Comparison of ENCODE assay signal across 28 cellular contexts in the genomic region with DNA sequence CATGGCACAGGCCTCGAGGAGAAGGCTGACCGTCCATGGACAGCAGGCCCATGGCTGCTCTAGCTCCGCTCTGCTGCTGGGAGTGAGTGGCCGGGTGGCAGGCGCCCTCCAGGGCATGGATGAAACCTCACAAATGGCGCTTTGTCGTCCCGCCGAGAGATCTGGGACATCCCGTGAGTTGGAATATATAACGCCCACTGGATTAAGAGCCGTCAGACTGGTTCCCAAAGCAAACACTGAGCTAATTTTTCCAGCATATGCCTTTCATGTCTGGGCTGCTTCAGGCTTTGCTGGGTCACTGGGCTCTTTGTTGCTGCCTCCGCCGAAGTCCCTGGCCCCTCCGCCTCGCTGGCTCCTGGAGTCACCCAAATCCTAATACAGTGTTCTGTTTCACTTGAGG.
"Had no signal": no experiment of that assay in that cellular context is flagged by ENCODE, and none has a peak within 500 bp of the region (broad histone marks: within the 10 kb centered on the region; RNA-seq: fewer than 3 reads in every experiment).

No MANE protein-coding gene starts in this region.

- H3K4me3 Mint-ChIP-seq: activated CD4-positive, alpha-beta T cell treated with anti-CD3 and anti-CD28 coated beads, Interleukin-2, amount 10 ng/mL, durations not matched to agents 24 days and 14 days; activated CD8-positive, alpha-beta memory T cell treated with anti-CD3 and anti-CD28 coated beads, Interleukin-2, amount 10 ng/mL, durations not matched to agents 7 days and 5 days; activated CD8-positive, alpha-beta T cell treated with anti-CD3 and anti-CD28 coated beads for 36 hours; activated naive CD4-positive, alpha-beta T cell treated with anti-CD3 and anti-CD28 coated beads, Interleukin-2, amount 10 ng/mL, durations not matched to agents 7 days and 5 days; immature natural killer cell; mesothelial cell of epicardium; naive thymus-derived CD8-positive, alpha-beta T cell; stimulated activated naive B cell treated with anti-CD40 and anti-IgM and Interleukin-4, amounts not matched to agents 10 μg/mL and 1 μg/mL and 100 μg/mL, for 72 hours; T-helper 1 cell treated with Interleukin-12 subunit alpha and Interleukin-12 subunit beta and Interleukin-4 antibody, amounts not matched to agents 30 μg/mL and 1 μg/mL, for 36 hours had no signal

- H3K9me3 Mint-ChIP-seq: activated CD4-positive, alpha-beta T cell treated with anti-CD3 and anti-CD28 coated beads, Interleukin-2, amount 10 ng/mL, durations not matched to agents 24 days and 14 days; immature natural killer cell; mesothelial cell of epicardium; naive thymus-derived CD8-positive, alpha-beta T cell; T-helper 1 cell treated with Interleukin-12 subunit alpha and Interleukin-12 subunit beta and Interleukin-4 antibody, amounts not matched to agents 30 μg/mL and 1 μg/mL, for 36 hours had no signal

- H3K4me3 ChIP-seq: coronary artery, pancreas, right lobe of liver, skin epidermis, testis, uterus had no signal

- H3K27ac Mint-ChIP-seq: activated CD4-positive, alpha-beta T cell treated with anti-CD3 and anti-CD28 coated beads, Interleukin-2, amount 10 ng/mL, durations not matched to agents 24 days and 14 days; activated CD8-positive, alpha-beta memory T cell treated with anti-CD3 and anti-CD28 coated beads, Interleukin-2, amount 10 ng/mL, durations not matched to agents 7 days and 5 days; activated CD8-positive, alpha-beta T cell treated with anti-CD3 and anti-CD28 coated beads for 36 hours; activated naive CD4-positive, alpha-beta T cell treated with anti-CD3 and anti-CD28 coated beads, Interleukin-2, amount 10 ng/mL, durations not matched to agents 7 days and 5 days; immature natural killer cell; mesothelial cell of epicardium; naive thymus-derived CD8-positive, alpha-beta T cell; stimulated activated naive B cell treated with anti-CD40 and anti-IgM and Interleukin-4, amounts not matched to agents 10 μg/mL and 1 μg/mL and 100 μg/mL, for 72 hours; T-helper 1 cell treated with Interleukin-12 subunit alpha and Interleukin-12 subunit beta and Interleukin-4 antibody, amounts not matched to agents 30 μg/mL and 1 μg/mL, for 36 hours had no signal

- H3K27ac ChIP-seq: coronary artery, neutrophil, pancreas, right lobe of liver, testis, uterus had no signal

- H3K4me1 ChIP-seq: pancreas, right lobe of liver, testis, uterus had no signal

- ATAC-seq: activated CD8-positive, alpha-beta memory T cell treated with anti-CD3 and anti-CD28 coated beads, Interleukin-2, amount 10 ng/mL, durations not matched to agents 7 days and 5 days; activated CD8-positive, alpha-beta T cell treated with anti-CD3 and anti-CD28 coated beads for 36 hours; left ventricle myocardium superior; naive thymus-derived CD8-positive, alpha-beta T cell; right lobe of liver; stimulated activated naive B cell treated with anti-CD40 and anti-IgM and Interleukin-4, amounts not matched to agents 10 μg/mL and 1 μg/mL and 100 μg/mL, for 72 hours had no signal

- H3K27me3 ChIP-seq: pancreas, right lobe of liver, testis, uterus had no signal

- H3K36me3 Mint-ChIP-seq: activated CD8-positive, alpha-beta memory T cell treated with anti-CD3 and anti-CD28 coated beads, Interleukin-2, amount 10 ng/mL, durations not matched to agents 7 days and 5 days; activated naive CD4-positive, alpha-beta T cell treated with anti-CD3 and anti-CD28 coated beads, Interleukin-2, amount 10 ng/mL, durations not matched to agents 7 days and 5 days; immature natural killer cell; mesothelial cell of epicardium; naive thymus-derived CD8-positive, alpha-beta T cell; stimulated activated naive B cell treated with anti-CD40 and anti-IgM and Interleukin-4, amounts not matched to agents 10 μg/mL and 1 μg/mL and 100 μg/mL, for 72 hours had no signal

- H3K36me3 ChIP-seq: neutrophil, pancreas, right lobe of liver, uterus had no signal

- DNase-seq: activated CD4-positive, alpha-beta T cell treated with anti-CD3 and anti-CD28 coated beads, Interleukin-2, amount 10 ng/mL, durations not matched to agents 24 days and 14 days; activated CD8-positive, alpha-beta memory T cell treated with anti-CD3 and anti-CD28 coated beads, Interleukin-2, amount 10 ng/mL, durations not matched to agents 7 days and 5 days; activated CD8-positive, alpha-beta T cell treated with anti-CD3 and anti-CD28 coated beads for 36 hours; activated effector memory CD4-positive, alpha-beta T cell treated with anti-CD3 and anti-CD28 coated beads, Interleukin-2, amount 50 U/mL, for 16 hours; activated naive CD4-positive, alpha-beta T cell treated with anti-CD3 and anti-CD28 coated beads, Interleukin-2, amount 10 ng/mL, durations not matched to agents 7 days and 5 days; activated T-cell treated with anti-CD3 and anti-CD28 coated beads for 4 hours; amygdala; cerebellar nuclear complex; foreskin fibroblast; immature natural killer cell; left ventricle myocardium superior; mammary epithelial cell; naive thymus-derived CD8-positive, alpha-beta T cell; pancreas; stimulated activated CD4-positive, alpha-beta T cell treated with anti-CD3 and anti-CD28 coated beads, Interleukin-15, amount 100 ng/mL, for 24 hours; stimulated activated CD4-positive, alpha-beta T cell treated with anti-CD3 and anti-CD28 coated beads, Interleukin-2, amount 100 ng/mL, for 48 hours; stimulated activated CD8-positive, alpha-beta memory T cell treated with anti-CD3 and anti-CD28 coated beads, Interleukin-4, amount 100 ng/mL, for 48 hours; stimulated activated naive B cell treated with anti-CD40 and anti-IgM and Interleukin-4, amounts not matched to agents 10 μg/mL and 1 μg/mL and 100 μg/mL, for 72 hours; T1000; testis; trophoblast cell; uterus had no signal

- H3K9me3 ChIP-seq: neutrophil, pancreas, right lobe of liver, testis, uterus had no signal

- H3K4me1 Mint-ChIP-seq: activated CD4-positive, alpha-beta T cell treated with anti-CD3 and anti-CD28 coated beads, Interleukin-2, amount 10 ng/mL, durations not matched to agents 24 days and 14 days; activated CD8-positive, alpha-beta memory T cell treated with anti-CD3 and anti-CD28 coated beads, Interleukin-2, amount 10 ng/mL, durations not matched to agents 7 days and 5 days; activated naive CD4-positive, alpha-beta T cell treated with anti-CD3 and anti-CD28 coated beads, Interleukin-2, amount 10 ng/mL, durations not matched to agents 7 days and 5 days; immature natural killer cell; stimulated activated naive B cell treated with anti-CD40 and anti-IgM and Interleukin-4, amounts not matched to agents 10 μg/mL and 1 μg/mL and 100 μg/mL, for 72 hours had no signal

- H3K27me3 Mint-ChIP-seq: activated CD4-positive, alpha-beta T cell treated with anti-CD3 and anti-CD28 coated beads, Interleukin-2, amount 10 ng/mL, durations not matched to agents 24 days and 14 days; activated CD8-positive, alpha-beta memory T cell treated with anti-CD3 and anti-CD28 coated beads, Interleukin-2, amount 10 ng/mL, durations not matched to agents 7 days and 5 days; activated CD8-positive, alpha-beta T cell treated with anti-CD3 and anti-CD28 coated beads for 36 hours; activated naive CD4-positive, alpha-beta T cell treated with anti-CD3 and anti-CD28 coated beads, Interleukin-2, amount 10 ng/mL, durations not matched to agents 7 days and 5 days had no signal
